In the genomic region with DNA sequence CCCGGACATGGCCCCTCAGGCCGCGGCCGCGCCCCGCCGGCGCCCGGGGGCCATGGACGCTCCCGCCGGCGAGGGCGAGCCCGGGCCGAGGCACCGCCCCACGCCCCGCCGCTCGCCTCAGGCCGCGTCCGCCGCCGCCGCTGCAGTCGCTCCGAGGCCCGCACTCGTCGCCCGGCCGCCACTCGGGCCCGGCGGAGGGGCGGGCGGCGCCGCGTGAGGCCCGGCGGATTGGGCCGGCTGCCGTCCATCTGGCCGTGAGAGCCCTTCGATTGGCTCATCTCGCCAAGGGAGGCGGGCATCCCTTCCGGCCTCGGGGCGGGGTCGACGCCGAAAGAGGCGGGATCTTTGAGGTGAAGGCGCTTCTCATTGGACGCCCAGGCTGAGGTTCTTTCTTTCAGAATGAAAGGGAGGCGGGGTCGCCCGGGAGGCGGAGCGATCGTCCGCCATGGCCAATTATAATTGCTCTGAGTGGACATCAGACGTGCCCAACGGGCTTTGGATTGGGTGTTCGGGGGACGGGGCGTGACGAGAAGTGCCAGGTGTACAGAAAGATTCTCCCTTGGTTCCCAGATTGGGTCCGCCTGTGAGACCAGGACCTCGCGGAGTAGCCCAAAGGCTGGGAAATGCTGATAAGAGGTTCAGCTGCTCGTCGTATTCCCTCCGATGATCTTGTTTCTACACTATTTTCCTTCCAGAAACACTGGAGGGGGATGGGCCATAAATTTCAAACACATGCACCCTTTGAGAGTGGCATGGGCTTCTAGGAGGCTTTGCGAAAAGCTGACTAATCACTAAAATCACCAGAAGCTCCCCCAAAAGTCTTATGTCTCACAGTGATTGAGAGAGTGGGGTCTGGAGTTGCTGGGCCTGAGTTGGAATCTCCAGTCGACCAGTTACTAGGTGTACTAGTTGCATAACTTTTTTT, we compare ENCODE assay signal across 8 cellular contexts. TPM values are rescaled to one million over a fixed set of nuclear protein-coding genes. Genes with fewer than 3 reads are reported as not detected.
A peak's percentile ranks its signal among the peaks of the same experiment; 100 is the strongest.
DNase-seq lines count a peak whose midpoint lies in the region; ATAC-seq, FAIRE-seq and TF ChIP-seq lines count a peak whose summit lies in the region.

TSS of gene GNA12 (minus strand) at position 156 of the 925 bp plus-strand sequence. CDS start at position 9, 147 bp downstream.

- no peak for TF ChIP-seq CTCF in OCI-LY3 (IDR thresholded peaks at IDR 0.05; ENCODE audit: low read depth, low read length)
- no peak for TF ChIP-seq CTCF in endothelial cell of umbilical vein (IDR thresholded peaks at IDR 0.05; ENCODE audit: extremely low read depth in 1 of 2, insufficient read depth in 1 of 2, low read depth in 1 of 2, low read length in 2 of 2)

- peak; percentile 30 for TF ChIP-seq POLR2A in endothelial cell of umbilical vein (IDR thresholded peaks at IDR 0.05; ENCODE audit: low read depth, low read length)

- H3K27me3 ChIP-seq in OCI-LY3 (ENCODE audit: low read depth, low read length) (no peaks in the 10 kb centered on the region), endothelial cell of umbilical vein (ENCODE audit: control insufficient read depth in 2 of 2, insufficient read depth in 2 of 2, low read length in 2 of 2) (no peaks in the 10 kb centered on the region), mononuclear cell (ENCODE audit: insufficient read depth, low read length) (no peaks in the 10 kb centered on the region)

- peak; percentile 100 for FAIRE-seq in endothelial cell of umbilical vein (lab: Jason Lieb, UNC)

- H3K4me3 ChIP-seq in OCI-LY3 (ENCODE audit: low read length) (peak within 1 kb of the TSS; percentile 85), endothelial cell of umbilical vein (replicated peaks in 1 of 3; ENCODE audit: insufficient read depth in 1 of 3, low read depth in 1 of 3, low read length in 3 of 3) (peak within 1 kb of the TSS; percentile 57 to 89 (median 61)), mononuclear cell (ENCODE audit: low read length) (peak within 1 kb of the TSS; percentile 42)

- H3K9ac ChIP-seq in OCI-LY3 (ENCODE audit: low read length) (peak within 1 kb of the TSS; percentile 66), endothelial cell of umbilical vein (replicated peaks; ENCODE audit: extremely low read depth, insufficient read depth, low read length) (peak within 1 kb of the TSS; percentile 51)

- H3K4me1 ChIP-seq in OCI-LY3 (ENCODE audit: low read length) (peaks cover 11% of the 10 kb centered on the region), endothelial cell of umbilical vein (ENCODE audit: control insufficient read depth, extremely low read depth, insufficient read depth, low read length) (peaks cover 2% of the 10 kb centered on the region), mononuclear cell (ENCODE audit: insufficient read depth, low read length) (peaks cover 38% of the 10 kb centered on the region)

- H3K27ac ChIP-seq in OCI-LY3 (ENCODE audit: low read length) (no peak within 1 kb of the TSS), endothelial cell of umbilical vein (ENCODE audit: insufficient read depth, low read depth, low read length) (no peak within 1 kb of the TSS)

- dilution Hi-C loops in endothelial cell of umbilical vein (cut with MboI; ENCODE audit: extremely low pct_ligation_motif_present, low sequenced_read_pairs), result no loop called here

- DNase-seq in D341Med (ENCODE audit: low spot score) (peak; percentile 99), HuH-7 (ENCODE audit: low spot score) (peak; percentile 95), endothelial cell of umbilical vein (ENCODE audit: low read depth, low spot score) (peak; percentile 100)
- DNase-seq in activated CD8-positive, alpha-beta memory T cell treated with anti-CD3 and anti-CD28 coated beads, Interleukin-2, amount 50 U/mL, for 48 hours, result peak; percentile 98
- DNase-seq in stimulated activated CD8-positive, alpha-beta memory T cell treated with anti-CD3 and anti-CD28 coated beads, Interleukin-4, amount 100 ng/mL, for 1 hour (ENCODE audit: low read depth in 2 of 2, low spot score in 1 of 2), result peak; percentile 94 to 97

- no peaks in the 10 kb centered on the region for H3K9me1 ChIP-seq in endothelial cell of umbilical vein (replicated peaks; ENCODE audit: control insufficient read depth, extremely low read depth, insufficient read depth, low read length)

- H2AFZ ChIP-seq in OCI-LY3 (ENCODE audit: low read depth, low read length) (peak within 1 kb of the TSS; percentile 71; the same call in 1 of the 2 replicates), endothelial cell of umbilical vein (ENCODE audit: low read depth, low read length) (peak within 1 kb of the TSS; percentile 51)

- no peaks in the 10 kb centered on the region for H4K20me1 ChIP-seq in OCI-LY3 (ENCODE audit: insufficient read depth, low read length)
- H4K20me1 ChIP-seq in endothelial cell of umbilical vein (replicated peaks; ENCODE audit: control insufficient read depth, extremely low read depth, insufficient read depth, low read length), result no peaks in the 10 kb centered on the region

- no peaks in the 10 kb centered on the region for H3K36me3 ChIP-seq in OCI-LY3 (replicated peaks; ENCODE audit: low read depth, low read length)
- H3K36me3 ChIP-seq in endothelial cell of umbilical vein (ENCODE audit: control insufficient read depth in 2 of 2, extremely low read depth in 1 of 2, insufficient read depth in 2 of 2, low read length in 2 of 2), result no peaks in the 10 kb centered on the region

- intact Hi-C loops in endothelial cell of umbilical vein (cut with micrococcal nuclease), result loop anchor here (1.0 to 2.0 kb wide), 3 partner anchors 19 to 110 kb away; no protein-coding TSS in a partner anchor

- CTCF ChIA-PET in endothelial cell of umbilical vein (lab: Charles Lee), result no interaction called here

- H3K9me3 ChIP-seq in OCI-LY3 (ENCODE audit: insufficient read depth, low read length) (no peaks in the 10 kb centered on the region), endothelial cell of umbilical vein (replicated peaks; ENCODE audit: control insufficient read depth, insufficient read depth, low read length) (no peaks in the 10 kb centered on the region), mononuclear cell (ENCODE audit: low read depth, low read length) (no peaks in the 10 kb centered on the region)

- peak; percentile 97 for ATAC-seq in GM21515 (IDR thresholded peaks at IDR 0.05; ENCODE audit: unreplicated experiment)

- H3K4me2 ChIP-seq in OCI-LY3 (ENCODE audit: low read length) (peak within 1 kb of the TSS; percentile 91), endothelial cell of umbilical vein (ENCODE audit: insufficient read depth, low read length) (peak within 1 kb of the TSS; percentile 47)

- POLR2A ChIA-PET in endothelial cell of umbilical vein (lab: Charles Lee), result no interaction called here

- H3K79me2 ChIP-seq in OCI-LY3 (ENCODE audit: low read length) (peaks cover 9% of the 10 kb centered on the region), endothelial cell of umbilical vein (ENCODE audit: control insufficient read depth, insufficient read depth, low read length) (peaks cover 38% of the 10 kb centered on the region)

- TSS peak; percentile 36 for BruUV-seq in endothelial cell of umbilical vein (replicated peaks; lab: Mats Ljungman, UMichigan)

TF ChIP-seq in endothelial cell of umbilical vein, 7 proteins besides CTCF, POLR2A, EP300 and RAD21:
- no peak for TF ChIP-seq POLR2AphosphoS5 (IDR thresholded peaks at IDR 0.05; ENCODE audit: insufficient read depth, low read depth, low read length)

RNA-seq across cellular contexts. Expression of gene GNA12, which starts in this region (rescaled TPM):
- total RNA-seq in endothelial cell of umbilical vein, result 56.0 and 63.0 TPM in 2 replicates
- 75.1 and 95.5 TPM in 2 replicates for polyA plus RNA-seq in endothelial cell of umbilical vein
- polyA plus RNA-seq in endothelial cell of umbilical vein (2011; cell fraction: cytosol; rRNA removed), result 71.0 and 81.6 TPM in 2 replicates
- polyA plus RNA-seq in endothelial cell of umbilical vein (2011; cell fraction: nucleus; rRNA removed), result 43.9 and 56.3 TPM in 2 replicates
- 56.8 and 58.8 TPM in 2 replicates for polyA plus RNA-seq in endothelial cell of umbilical vein (2012)
- 106 TPM in 2 replicates for polyA minus RNA-seq in endothelial cell of umbilical vein
- polyA minus RNA-seq in endothelial cell of umbilical vein (2011; cell fraction: cytosol; rRNA and poly(A)+ RNA removed), result 18.8 TPM
- 35.5 and 39.8 TPM in 2 replicates for polyA minus RNA-seq in endothelial cell of umbilical vein (2011; cell fraction: nucleus; rRNA and poly(A)+ RNA removed)
- total RNA-seq in mononuclear cell, result 22.7 TPM
